1 cellular context compared by ENCODE assay signal in genomic region chr12:116524311-116524710, GRCh38.
TF ChIP-seq lines count a peak whose summit lies in the region.

No MANE protein-coding gene starts in this region.

TF ChIP-seq in GM23338, 12 proteins besides CTCF, POLR2A, EP300 and RAD21:
- TF ChIP-seq EZH2 (IDR thresholded peaks at IDR 0.05; ENCODE audit: low read depth, unreplicated experiment) (no peak), CREB1 (CRISPR knock-in tag; IDR thresholded peaks at IDR 0.05; ENCODE audit: low read depth) (no peak)
TF ChIP-seq in GM23338: peak in this region for 0.
